Comparison of ENCODE assay signal across 8 cellular contexts in genomic region chr10:75403144-75404022, GRCh38. TPM values are rescaled to one million over a fixed set of nuclear protein-coding genes. Genes with fewer than 3 reads are reported as not detected.
DNase-seq lines count a peak whose midpoint lies in the region; ATAC-seq and TF ChIP-seq lines count a peak whose summit lies in the region.

No MANE protein-coding gene starts in this region.

- H3K79me1 ChIP-seq in trophoblast cell (ENCODE audit: low read length), result peaks cover 44% of the 10 kb centered on the region

- peak overlapping the region; percentile 14 for H2AFZ ChIP-seq in trophoblast cell (ENCODE audit: insufficient read depth, low read length, poor library complexity)

- DNase-seq in COR-L47 (lab: John Stamatoyannopoulos, UW), result peak; percentile 44
- no peak for DNase-seq in activated B cell treated with CpG ODN at 0.5 μM for 24 hours
- peak in 35 of 42 donors; percentile 43 to 88 (median 69) for DNase-seq in head of caudate nucleus
- DNase-seq in trophoblast cell, result no peak
- DNase-seq in NCI-H1048 (lab: John Stamatoyannopoulos, UW), result no peak
- no peak for DNase-seq in activated CD4-positive, alpha-beta T cell treated with anti-CD3 and anti-CD28 coated beads, Interleukin-2, amount 50 U/mL, for 1 hour

- H4K12ac ChIP-seq in trophoblast cell (ENCODE audit: low read depth, low read length), result no peak overlapping the region

- TF ChIP-seq CTCF in activated B cell treated with CpG ODN at 0.5 μM for 24 hours (IDR thresholded peaks at IDR 0.05), result no peak

- H3K14ac ChIP-seq in trophoblast cell (ENCODE audit: low read length), result peak overlapping the region; percentile 40

- H3K18ac ChIP-seq in trophoblast cell (ENCODE audit: low read length), result peak overlapping the region; percentile 28

- ATAC-seq in activated B cell treated with CpG ODN at 0.5 μM for 24 hours (ENCODE audit: low read depth) (no peak), HG02623 (IDR thresholded peaks at IDR 0.05; ENCODE audit: unreplicated experiment) (no peak)

- H3K9me3 Mint-ChIP-seq in activated B cell treated with CpG ODN at 0.5 μM for 24 hours, result no peaks in the 10 kb centered on the region

- no peak overlapping the region for H2AK5ac ChIP-seq in trophoblast cell (ENCODE audit: low read length)

- H4K91ac ChIP-seq in trophoblast cell (ENCODE audit: low read depth, low read length), result peak overlapping the region; percentile 75

- H3K23ac ChIP-seq in trophoblast cell (ENCODE audit: low read length), result no peak overlapping the region

- H4K8ac ChIP-seq in trophoblast cell (ENCODE audit: low read depth, low read length), result peak overlapping the region; percentile 67

- H3K27ac ChIP-seq in HUES48 (ENCODE audit: low read depth, low read length) (peak overlapping the region; percentile 50), trophoblast cell (ENCODE audit: low read depth, low read length) (peak overlapping the region; percentile 39)

- peak overlapping the region; percentile 34 for H3K4ac ChIP-seq in trophoblast cell (ENCODE audit: low read depth, low read length)

- intact Hi-C loops in activated B cell treated with CpG ODN at 0.5 μM for 24 hours (cut with micrococcal nuclease) (loop anchor here (5.0 kb wide), 2 partner anchors 1144 to 1709 kb away; no protein-coding TSS in a partner anchor), head of caudate nucleus (cut with DNase I) (loop anchor here (10.0 kb wide), 2 partner anchors 511 to 631 kb away; no protein-coding TSS in a partner anchor)

- H3K9ac ChIP-seq in HUES48 (ENCODE audit: low read depth, low read length) (no peak overlapping the region), trophoblast cell (ENCODE audit: low read length) (no peak overlapping the region)

- peak overlapping the region; percentile 80 for H3K4me2 ChIP-seq in trophoblast cell (ENCODE audit: low read length)

- CTCF ChIA-PET in activated B cell treated with CpG ODN at 0.5 μM for 24 hours (lab: Charles Lee), result no interaction called here

- H3K79me2 ChIP-seq in trophoblast cell (ENCODE audit: control insufficient read depth, insufficient read depth, low read length, poor library complexity), result peaks cover 26% of the 10 kb centered on the region

- no peaks in the 10 kb centered on the region for H3K36me3 Mint-ChIP-seq in activated B cell treated with CpG ODN at 0.5 μM for 24 hours (ENCODE audit: low read depth)

- H3K4me1 ChIP-seq in HUES48 (ENCODE audit: control insufficient read depth, insufficient read depth, low read length), result peaks cover 25% of the 10 kb centered on the region
- peaks cover 22 to 51% of the 10 kb centered on the region in 2 experiments for H3K4me1 ChIP-seq in trophoblast cell (ENCODE audit: control insufficient read depth in 1 of 2, insufficient read depth in 2 of 2, low read length in 2 of 2)

- H2BK12ac ChIP-seq in trophoblast cell (ENCODE audit: low read length), result peak overlapping the region; percentile 23

- H3K4me3 ChIP-seq in HUES48 (ENCODE audit: low read depth, low read length) (peak overlapping the region; percentile 80), trophoblast cell (ENCODE audit: low read depth, low read length) (peak overlapping the region; percentile 64)

- peaks cover 39% of the 10 kb centered on the region for H3K4me1 Mint-ChIP-seq in activated B cell treated with CpG ODN at 0.5 μM for 24 hours

- POLR2A ChIA-PET in activated B cell treated with CpG ODN at 0.5 μM for 24 hours (lab: Charles Lee), result no interaction called here

- no peak overlapping the region for H3K27ac Mint-ChIP-seq in activated B cell treated with CpG ODN at 0.5 μM for 24 hours

- no peaks in the 10 kb centered on the region for H3K36me3 ChIP-seq in HUES48 (ENCODE audit: control insufficient read depth, insufficient read depth, low read length)
- peaks cover 14 to 15% of the 10 kb centered on the region in 2 experiments for H3K36me3 ChIP-seq in trophoblast cell (ENCODE audit: control insufficient read depth in 1 of 2, insufficient read depth in 2 of 2, low read length in 2 of 2)

- H2BK5ac ChIP-seq in trophoblast cell (ENCODE audit: low read depth, low read length, poor library complexity), result peak overlapping the region; percentile 31

- H3K27me3 Mint-ChIP-seq in activated B cell treated with CpG ODN at 0.5 μM for 24 hours, result peaks cover 59% of the 10 kb centered on the region

- peak overlapping the region; percentile 86 for H3K4me3 Mint-ChIP-seq in activated B cell treated with CpG ODN at 0.5 μM for 24 hours

- WGBS in trophoblast cell (ENCODE audit: extremely low coverage, insufficient coverage, insufficient read length), result no CpG with 5 or more reads among the region's 58 CpGs

- peaks cover 98% of the 10 kb centered on the region for H3K27me3 ChIP-seq in HUES48 (ENCODE audit: control insufficient read depth, insufficient read depth, low read length)
- H3K27me3 ChIP-seq in trophoblast cell (ENCODE audit: insufficient read depth, low read length), result peaks cover 64% of the 10 kb centered on the region

- H3K9me3 ChIP-seq in HUES48 (ENCODE audit: control insufficient read depth, insufficient read depth, low read length) (no peaks in the 10 kb centered on the region; the same call in 1 of the 2 replicates), trophoblast cell (ENCODE audit: insufficient read depth, low read depth, low read length) (peaks cover 5% of the 10 kb centered on the region)

- peak overlapping the region; percentile 18 for H2BK120ac ChIP-seq in trophoblast cell (ENCODE audit: insufficient read depth, low read length, poor library complexity)

RNA-seq across cellular contexts. Expression of gene ZNF503, which starts 1.8 kb away (rescaled TPM):
- total RNA-seq in activated B cell treated with CpG ODN at 0.5 μM for 24 hours, result not detected in 2 replicates
- polyA plus RNA-seq in trophoblast cell (2013), result 19.1 and 20.1 TPM in 2 replicates

RNA-seq across cellular contexts. Expression of gene LRMDA, which starts 28.0 kb away (rescaled TPM):
- not detected in 2 replicates for total RNA-seq in activated B cell treated with CpG ODN at 0.5 μM for 24 hours
- 3.3 and 3.7 TPM in 2 replicates for polyA plus RNA-seq in trophoblast cell (2013)

Comparison
In these comparisons a context has a peak if more than half of its experiments do, and no peak if none do; other contexts are left out.
1. DNase-seq: peak in COR-L47 (single experiment) and head of caudate nucleus (35 of 42); none in activated B cell treated with CpG ODN at 0.5 μM for 24 hours (single experiment), trophoblast cell (0 of 2), NCI-H1048 (single experiment) and activated CD4-positive, alpha-beta T cell treated with anti-CD3 and anti-CD28 coated beads, Interleukin-2, amount 50 U/mL, for 1 hour (single experiment).